In genomic region chr7:6706666-6707407, GRCh38 we compare ENCODE assay signal across 8 cellular contexts. TPM values are rescaled to one million over a fixed set of nuclear protein-coding genes. Genes with fewer than 3 reads are reported as not detected.
A peak's percentile ranks its signal among the peaks of the same experiment; 100 is the strongest.
DNase-seq lines count a peak whose midpoint lies in the region; ATAC-seq lines count a peak whose summit lies in the region.

Gene ZNF12 (minus strand): TSS chr7:6706947. CDS start chr7:6705173, 1,774 bp downstream.

- DNase-seq in COLO829 (ENCODE audit: low spot score) (peak; percentile 99), HT-29 (ENCODE audit: low spot score) (peak; percentile 96), lung microvascular endothelial cell (ENCODE audit: low read depth in 2 of 2) (peak; percentile 93 to 97)
- peak; percentile 91 for DNase-seq in NK-92 treated with Interleukin-12 subunit alpha and Interleukin-12 subunit beta, amount 100 ng/mL, for 24 hours (lab: John Stamatoyannopoulos, UW)
- peak; percentile 98 for DNase-seq in activated CD8-positive, alpha-beta memory T cell treated with anti-CD3 and anti-CD28 coated beads for 24 hours
- peak; percentile 93 for DNase-seq in effector CD4-positive, alpha-beta T cell
- DNase-seq in stimulated activated CD4-positive, alpha-beta T cell treated with anti-CD3 and anti-CD28 coated beads, TNF-alpha, amount 100 ng/mL, for 4 hours (ENCODE audit: low read depth in 3 of 3): peak; percentile 88 to 94 (median 91)

- peak; percentile 88 for ATAC-seq in GM21360 (IDR thresholded peaks at IDR 0.05; ENCODE audit: unreplicated experiment)

RNA-seq across cellular contexts. Expression of gene ZNF12, which starts in this region (rescaled TPM):
- total RNA-seq in HT-29 (2014; rRNA removed; shearing (Covaris generic)): 17.2 and 22.5 TPM in 2 replicates
- total RNA-seq in lung microvascular endothelial cell: 11.6 and 15.9 TPM in 2 replicates

Comparison
In these comparisons a context has a peak if more than half of its experiments do, and no peak if none do; other contexts are left out.
1. Peak in every context shown above with its lines: DNase-seq and ATAC-seq.